ENCODE assay signal across 8 cellular contexts in genomic region chr17:35969558-35970442, GRCh38. TPM values are rescaled to one million over a fixed set of nuclear protein-coding genes. Genes with fewer than 3 reads are reported as not detected.
DNase-seq lines count a peak whose midpoint lies in the region; ATAC-seq and TF ChIP-seq lines count a peak whose summit lies in the region.

No MANE protein-coding gene starts in this region.

- H3K4me3 Mint-ChIP-seq in CD14-positive monocyte (no peak overlapping the region), naive B cell (no peak overlapping the region)

- peak; percentile 92 for TF ChIP-seq CTCF in CD14-positive monocyte (IDR thresholded peaks at IDR 0.05)

- H3K9me3 Mint-ChIP-seq in CD14-positive monocyte, result no peaks in the 10 kb centered on the region
- no peaks in the 10 kb centered on the region for H3K9me3 Mint-ChIP-seq in naive B cell

- H3K4me1 Mint-ChIP-seq in CD14-positive monocyte (peaks cover 6% of the 10 kb centered on the region), naive B cell (peaks cover 5 to 6% (median 5%) of the 10 kb centered on the region in 3 donors)

- intact Hi-C loops in CD14-positive monocyte (cut with micrococcal nuclease), result loop anchor here (2.0 to 10.0 kb wide), 4 partner anchors 178 to 515 kb away; partner anchors contain the start of gene ZNHIT3 (in 1 of the 2)

- H3K36me3 Mint-ChIP-seq in CD14-positive monocyte (no peaks in the 10 kb centered on the region), naive B cell (no peaks in the 10 kb centered on the region)

- H3K27ac Mint-ChIP-seq in CD14-positive monocyte, result peak overlapping the region in 3 of 7 donors; percentile 32 to 46 (median 43)
- H3K27ac Mint-ChIP-seq in naive B cell, result no peak overlapping the region

- DNase-seq in CD14-positive monocyte (ENCODE audit: low spot score) (peak; percentile 64), HPDE6-E6E7 (ENCODE audit: extremely low spot score) (peak; percentile 51), NOMO-1 treated with DMSO at 0.1 percent for 48 hours (lab: John Stamatoyannopoulos, UW; ENCODE audit: unreplicated experiment) (peak; percentile 44), erythroblast (lab: John Stamatoyannopoulos, UW) (peak; percentile 71 to 86), naive B cell (peak; percentile 61)
- peak; percentile 88 for DNase-seq in activated CD8-positive, alpha-beta memory T cell treated with anti-CD3 and anti-CD28 coated beads, Interleukin-2, amount 50 U/mL, for 48 hours
- peak; percentile 43 to 55 for DNase-seq in stimulated activated CD8-positive, alpha-beta memory T cell treated with anti-CD3 and anti-CD28 coated beads, Interleukin-7, amount 100 ng/mL, for 4 hours (ENCODE audit: low read depth in 2 of 2)

- no peak for TF ChIP-seq POLR2A in erythroblast (IDR thresholded peaks at IDR 0.05; ENCODE audit: low read length)

- ATAC-seq in naive B cell (ENCODE audit: low read depth in 2 of 2), result peak; percentile 45 to 70
- ATAC-seq in HG03457 (IDR thresholded peaks at IDR 0.05; ENCODE audit: unreplicated experiment), result no peak

- peaks cover 5 to 6% (median 6%) of the 10 kb centered on the region in 3 donors for H3K27me3 Mint-ChIP-seq in CD14-positive monocyte (ENCODE audit: low read depth in 3 of 3)
- peaks cover 0 to 6% (median 0%) of the 10 kb centered on the region in 3 donors for H3K27me3 Mint-ChIP-seq in naive B cell

RNA-seq across cellular contexts. Expression of gene CCL16, which starts 11.5 kb away (rescaled TPM):
- polyA plus RNA-seq in CD14-positive monocyte (not detected), naive B cell (ENCODE audit: low read depth in 6 of 6) (not detected)

RNA-seq across cellular contexts. Expression of gene CCL14, which starts 16.7 kb away (rescaled TPM):
- polyA plus RNA-seq in CD14-positive monocyte, result not detected
- polyA plus RNA-seq in naive B cell (ENCODE audit: low read depth in 6 of 6), result not detected

RNA-seq across cellular contexts. Expression of gene LYZL6, which starts 26.3 kb away (rescaled TPM):
- polyA plus RNA-seq in CD14-positive monocyte, result not detected
- polyA plus RNA-seq in naive B cell (ENCODE audit: low read depth in 6 of 6), result not detected

RNA-seq across cellular contexts. Expression of gene CCL15, which starts 31.6 kb away (rescaled TPM):
- not detected for polyA plus RNA-seq in CD14-positive monocyte
- not detected for polyA plus RNA-seq in naive B cell (ENCODE audit: low read depth in 6 of 6)

RNA-seq across cellular contexts. Expression of gene RDM1, which starts 39.2 kb away (rescaled TPM):
- polyA plus RNA-seq in CD14-positive monocyte (not detected), naive B cell (ENCODE audit: low read depth in 6 of 6) (not detected)
